Comparison of ENCODE assay signal across 25 cellular contexts in genomic region chr22:45291061-45291930, GRCh38. TPM values are rescaled to one million over a fixed set of nuclear protein-coding genes. Genes with fewer than 3 reads are reported as not detected.
DNase-seq lines count a peak whose midpoint lies in the region; ATAC-seq, FAIRE-seq and TF ChIP-seq lines count a peak whose summit lies in the region.
"Had no signal": no experiment of that assay in that cellular context is flagged by ENCODE, and none has a peak within 500 bp of the region (broad histone marks: within the 10 kb centered on the region; RNA-seq: fewer than 3 reads in every experiment).

No MANE protein-coding gene starts in this region.

- H3K4me1 ChIP-seq in psoas muscle, result no peaks in the 10 kb centered on the region
- H3K4me1 ChIP-seq: pancreas, sigmoid colon had no signal

- H3K27ac ChIP-seq in HL-60 (replicated peaks) (peak overlapping the region; percentile 79), psoas muscle (no peak overlapping the region)
- H3K27ac ChIP-seq: lower lobe of right lung, pancreas, sigmoid colon, transverse colon had no signal

- no peak for TF ChIP-seq POLR2A in GM12892 (IDR thresholded peaks at IDR 0.05; ENCODE audit: low read depth, low read length)

- no peak for TF ChIP-seq CTCF in HL-60 (IDR thresholded peaks at IDR 0.05; ENCODE audit: insufficient read depth, low read length)
- TF ChIP-seq CTCF in psoas muscle (IDR thresholded peaks at IDR 0.05), result no peak
- no peak for TF ChIP-seq CTCF in progenitor cell of endocrine pancreas (IDR thresholded peaks at IDR 0.05; ENCODE audit: unreplicated experiment)

- H3K9me3 Mint-ChIP-seq in progenitor cell of endocrine pancreas (ENCODE audit: low read depth), result no peaks in the 10 kb centered on the region
- H3K9me3 Mint-ChIP-seq: activated CD4-positive, alpha-beta T cell treated with anti-CD3 and anti-CD28 coated beads, Interleukin-2, amount 10 ng/mL, durations not matched to agents 24 days and 14 days; activated naive CD4-positive, alpha-beta T cell treated with anti-CD3 and anti-CD28 coated beads for 36 hours had no signal

- no peak overlapping the region for H3K4me3 Mint-ChIP-seq in progenitor cell of endocrine pancreas (ENCODE audit: low read depth)
- H3K4me3 Mint-ChIP-seq: activated CD4-positive, alpha-beta T cell treated with anti-CD3 and anti-CD28 coated beads, Interleukin-2, amount 10 ng/mL, durations not matched to agents 24 days and 14 days; activated naive CD4-positive, alpha-beta T cell treated with anti-CD3 and anti-CD28 coated beads for 36 hours had no signal

- no peak overlapping the region for H3K4me3 ChIP-seq in HL-60 (replicated peaks; ENCODE audit: insufficient read depth, low read length)
- peak overlapping the region; percentile 46 for H3K4me3 ChIP-seq in psoas muscle
- H3K4me3 ChIP-seq: lower lobe of right lung, pancreas, sigmoid colon, transverse colon had no signal

- 83 to 87% (median 83%) methylated on average over 8 of the region's 8 CpGs for WGBS in psoas muscle, 3 donors

- no peaks in the 10 kb centered on the region for H3K36me3 Mint-ChIP-seq in progenitor cell of endocrine pancreas (ENCODE audit: insufficient read depth)

- H3K4me1 Mint-ChIP-seq in progenitor cell of endocrine pancreas (ENCODE audit: low read depth), result no peaks in the 10 kb centered on the region

- no peaks in the 10 kb centered on the region for H3K27me3 ChIP-seq in HL-60 (ENCODE audit: insufficient read depth, poor library complexity, severe bottlenecking)
- peaks cover 0 to 5% (median 0%) of the 10 kb centered on the region in 3 donors for H3K27me3 ChIP-seq in psoas muscle (ENCODE audit: insufficient read depth in 3 of 3, low read length in 2 of 3)
- H3K27me3 ChIP-seq: pancreas, transverse colon had no signal

- no peaks in the 10 kb centered on the region for H3K36me3 ChIP-seq in psoas muscle (ENCODE audit: insufficient read depth in 1 of 2, low read depth in 1 of 2)
- H3K36me3 ChIP-seq: lower lobe of right lung, pancreas, sigmoid colon, transverse colon had no signal

- H3K27me3 Mint-ChIP-seq in progenitor cell of endocrine pancreas, result peaks cover 28% of the 10 kb centered on the region

- intact Hi-C loops in psoas muscle (cut with DNase I), result no loop called here

- no peak overlapping the region for H3K27ac Mint-ChIP-seq in progenitor cell of endocrine pancreas
- H3K27ac Mint-ChIP-seq: activated CD4-positive, alpha-beta T cell treated with anti-CD3 and anti-CD28 coated beads, Interleukin-2, amount 10 ng/mL, durations not matched to agents 24 days and 14 days; activated naive CD4-positive, alpha-beta T cell treated with anti-CD3 and anti-CD28 coated beads for 36 hours had no signal

- FAIRE-seq in GM12892 (lab: Jason Lieb, UNC), result peak; percentile 67
- FAIRE-seq: frontal cortex, kidney, pancreas had no signal

- peak; percentile 25 for ATAC-seq in esophagus mucosa
- ATAC-seq in psoas muscle, result peak in 1 of 4 donors; percentile 10
- no peak for ATAC-seq in GM19467 (IDR thresholded peaks at IDR 0.05; ENCODE audit: unreplicated experiment)

- H3K9me3 ChIP-seq in psoas muscle, result no peaks in the 10 kb centered on the region
- H3K9me3 ChIP-seq: lower lobe of right lung, pancreas, sigmoid colon, transverse colon had no signal

- DNase-seq in GM12892 (ENCODE audit: insufficient read length) (no peak), HL-60 (ENCODE audit: low read depth in 1 of 2, low spot score in 1 of 2) (no peak), psoas muscle (no peak), NCI-H526 treated with DMSO at 0.1 percent for 48 hours (lab: John Stamatoyannopoulos, UW) (no peak), progenitor cell of endocrine pancreas (ENCODE audit: low spot score, unreplicated experiment) (no peak)
- DNase-seq: activated CD4-positive, alpha-beta T cell treated with anti-CD3 and anti-CD28 coated beads, Interleukin-2, amount 10 ng/mL, durations not matched to agents 24 days and 14 days; activated CD8-positive, alpha-beta memory T cell treated with anti-CD3 and anti-CD28 coated beads, Interleukin-2, amount 50 U/mL, for 48 hours; activated naive CD4-positive, alpha-beta T cell treated with anti-CD3 and anti-CD28 coated beads for 36 hours; AML-193; aorta; KG1; kidney; lower lobe of right lung; NCI-H2227 treated with DMSO at 0.1 percent for 48 hours; pancreas; sigmoid colon; stimulated activated CD4-positive, alpha-beta T cell treated with anti-CD3 and anti-CD28 coated beads, Interleukin-1b, Interleukin-23, amount 100 ng/mL, for 48 hours; stimulated activated naive CD4-positive, alpha-beta T cell; T-helper 1 cell had no signal

RNA-seq across cellular contexts. Expression of gene UPK3A, which starts 6.5 kb away (rescaled TPM):
- not detected for polyA plus RNA-seq in GM12892 (2012; ENCODE audit: missing spikeins)
- total RNA-seq in esophagus mucosa (not detected), psoas muscle (1 to 10 TPM; 1.1 to 3.9 (median 2.1) TPM), progenitor cell of endocrine pancreas (0.57 and 1.9 TPM in 2 replicates)
- polyA plus RNA-seq in psoas muscle, result 10 to 100 TPM in 1 of 3 donors, 1 to 10 TPM in 1, under 1 TPM in 1; 0.93 to 11.7 (median 5.0) TPM
- total RNA-seq: activated CD4-positive, alpha-beta T cell treated with anti-CD3 and anti-CD28 coated beads, Interleukin-2, amount 10 ng/mL, durations not matched to agents 24 days and 14 days; activated naive CD4-positive, alpha-beta T cell treated with anti-CD3 and anti-CD28 coated beads for 36 hours; aorta; Daoy; frontal cortex; kidney; lower lobe of right lung; myocyte; pancreas; sigmoid colon had no signal
- polyA plus RNA-seq: aorta had no signal

RNA-seq across cellular contexts. Expression of gene FAM118A, which starts 18.4 kb away (rescaled TPM):
- 42.4 TPM for polyA plus RNA-seq in GM12892 (2012; ENCODE audit: missing spikeins)
- 9.1 TPM for total RNA-seq in esophagus mucosa
- total RNA-seq in psoas muscle, result 10 to 100 TPM; 14.2 to 25.5 (median 16.6) TPM
- 10 to 100 TPM in 2 of 3 donors, 1 to 10 TPM in 1; 5.8 to 18.8 (median 15.6) TPM for polyA plus RNA-seq in psoas muscle
- 122 and 131 TPM in 2 replicates for total RNA-seq in progenitor cell of endocrine pancreas

RNA-seq across cellular contexts. Expression of gene KIAA0930, which starts 50.6 kb away (rescaled TPM):
- 32.5 TPM for polyA plus RNA-seq in GM12892 (2012; ENCODE audit: missing spikeins)
- total RNA-seq in esophagus mucosa, result 45.4 TPM
- total RNA-seq in psoas muscle, result 10 to 100 TPM; 21.3 to 51.1 (median 28.0) TPM
- polyA plus RNA-seq in psoas muscle, result 10 to 100 TPM; 13.2 to 24.9 (median 15.3) TPM
- 44.1 and 45.3 TPM in 2 replicates for total RNA-seq in progenitor cell of endocrine pancreas
